In genomic region chr17:59964455-59965328, GRCh38 we compare ENCODE assay signal across 8 cellular contexts. TPM values are rescaled to one million over a fixed set of nuclear protein-coding genes. Genes with fewer than 3 reads are reported as not detected.
DNase-seq lines count a peak whose midpoint lies in the region; ATAC-seq and TF ChIP-seq lines count a peak whose summit lies in the region.

RNFT1 (minus strand) TSS chr17:59964740; CDS start chr17:59964663, 77 bp downstream.

- TF ChIP-seq CTCF in fibroblast of the aortic adventitia (IDR thresholded peaks at IDR 0.05; ENCODE audit: insufficient read depth, low read length) (no peak), nephron (IDR thresholded peaks at IDR 0.05; ENCODE audit: unreplicated experiment in 3 of 3) (no peak)

- H3K27me3 Mint-ChIP-seq in nephron (ENCODE audit: low read depth) = peaks cover 4% of the 10 kb centered on the region

- peaks cover 20% of the 10 kb centered on the region for H3K4me1 Mint-ChIP-seq in nephron

- peak; percentile 55 for DNase-seq in DMS153 treated with DMSO at 0.1 percent for 48 hours (lab: John Stamatoyannopoulos, UW; ENCODE audit: unreplicated experiment)
- DNase-seq in LoVo (ENCODE audit: low spot score) = peak; percentile 93
- peak; percentile 73 for DNase-seq in SIG-M5 (lab: John Stamatoyannopoulos, UW)
- DNase-seq in activated gamma-delta T cell (lab: John Stamatoyannopoulos, UW) = peak; percentile 79
- DNase-seq in fibroblast of the aortic adventitia (ENCODE audit: low read depth) = peak; percentile 72
- peak; percentile 89 for DNase-seq in stimulated activated naive CD4-positive, alpha-beta T cell treated with Interleukin-2 at 50 U/mL for 16 hours (lab: John Stamatoyannopoulos, UW)

- no peaks in the 10 kb centered on the region for H3K9me3 Mint-ChIP-seq in nephron

- peaks cover 4% of the 10 kb centered on the region for H3K36me3 Mint-ChIP-seq in nephron (ENCODE audit: low read depth)

- H3K4me3 ChIP-seq in fibroblast of the aortic adventitia (ENCODE audit: low read depth, low read length) = peak within 1 kb of the TSS; percentile 91

- peak within 1 kb of the TSS; percentile 82 to 97 (median 90) for H3K4me3 Mint-ChIP-seq in nephron

- ATAC-seq in GM21786 (IDR thresholded peaks at IDR 0.05; ENCODE audit: unreplicated experiment) = peak; percentile 67

- peak within 1 kb of the TSS; percentile 84 to 95 (median 93) for H3K27ac Mint-ChIP-seq in nephron

RNA-seq across cellular contexts. Expression of gene RNFT1, which starts in this region (rescaled TPM):
- 9.6 and 15.0 TPM in 2 replicates for total RNA-seq in fibroblast of the aortic adventitia (ENCODE audit: low replicate concordance)

Comparison
In these comparisons a context has a peak if more than half of its experiments do, and no peak if none do; other contexts are left out.
1. Peak in every context shown above with its lines: DNase-seq, ATAC-seq and H3K4me3 ChIP-seq.